In genomic region chr1:153945795-153946621, GRCh38 we compare ENCODE assay signal across 8 cellular contexts. TPM values are rescaled to one million over a fixed set of nuclear protein-coding genes. Genes with fewer than 3 reads are reported as not detected.
A peak's percentile ranks its signal among the peaks of the same experiment; 100 is the strongest.
DNase-seq lines count a peak whose midpoint lies in the region; TF ChIP-seq lines count a peak whose summit lies in the region.

No MANE protein-coding gene starts in this region.

- H3K4me1 Mint-ChIP-seq in immature natural killer cell = peaks cover 45 to 47% of the 10 kb centered on the region in 2 donors

- H3K36me3 ChIP-seq in H7 (replicated peaks; ENCODE audit: control insufficient read depth, insufficient read depth, low read length) = peaks cover 19% of the 10 kb centered on the region

- peak overlapping the region; percentile 93 to 100 (median 98) for H3K4me3 Mint-ChIP-seq in immature natural killer cell

- peak; percentile 46 for TF ChIP-seq POLR2A in GM10847 (IDR thresholded peaks at IDR 0.05; ENCODE audit: extremely low read depth, insufficient read length)

- no peaks in the 10 kb centered on the region for H3K9me3 Mint-ChIP-seq in immature natural killer cell

- in situ Hi-C loops in T47D (cut with HindIII; ENCODE audit: low pct_unique_long_range_greater_than_20kb, low sequenced_read_pairs) = no loop called here

- H3K36me3 Mint-ChIP-seq in immature natural killer cell = peaks cover 12 to 34% (median 22%) of the 10 kb centered on the region in 3 donors

- H3K27me3 Mint-ChIP-seq in immature natural killer cell (ENCODE audit: low read depth in 3 of 3) = peaks cover 11 to 22% (median 13%) of the 10 kb centered on the region in 3 donors

- H3K27me3 ChIP-seq in H7 (ENCODE audit: control insufficient read depth, insufficient read depth, low read length) = no peaks in the 10 kb centered on the region

- H3K27ac Mint-ChIP-seq in immature natural killer cell = peak overlapping the region; percentile 96 to 100 (median 100)

- DNase-seq in H7 (peak; percentile 94), LoVo (ENCODE audit: low spot score) (peak; percentile 53), UCSD-AML1 (lab: John Stamatoyannopoulos, UW; ENCODE audit: unreplicated experiment) (peak; percentile 88), T47D (ENCODE audit: low read depth in 1 of 2, low spot score in 1 of 2) (peak; percentile 84 to 88), immature natural killer cell (peak; percentile 88 to 90 (median 90)), cerebellar nuclear complex (lab: John Stamatoyannopoulos, UW) (no peak)
- DNase-seq in stimulated activated CD4-positive, alpha-beta T cell treated with anti-CD3 and anti-CD28 coated beads, Interleukin-12 subunit alpha, Interleukin-12 subunit beta, amount 100 ng/mL, for 48 hours (ENCODE audit: low read depth in 2 of 3, low spot score in 1 of 3) = peak; percentile 38 to 62 (median 54)

- peak overlapping the region; percentile 96 for H3K4me3 ChIP-seq in H7 (ENCODE audit: insufficient read depth, low read depth, low read length)

RNA-seq across cellular contexts. Expression of gene DENND4B, which starts 0.5 kb away (rescaled TPM):
- 41.9 and 57.0 TPM in 2 replicates for total RNA-seq in H7 (2014; rRNA removed; shearing (Covaris generic))
- 10 to 100 TPM in 2 of 3 donors, 1 to 10 TPM in 1; 9.9 to 37.1 (median 11.5) TPM for polyA plus RNA-seq in immature natural killer cell

RNA-seq across cellular contexts. Expression of gene CRTC2, which starts 12.4 kb away (rescaled TPM):
- 17.1 and 22.4 TPM in 2 replicates for total RNA-seq in H7 (2014; rRNA removed; shearing (Covaris generic))
- 10 to 100 TPM; 13.0 to 31.2 (median 19.3) TPM for polyA plus RNA-seq in immature natural killer cell

RNA-seq across cellular contexts. Expression of gene SLC39A1, which starts 17.3 kb away (rescaled TPM):
- total RNA-seq in H7 (2014; rRNA removed; shearing (Covaris generic)) = 310 and 377 TPM in 2 replicates
- 10 to 100 TPM; 52.3 to 84.8 (median 54.6) TPM for polyA plus RNA-seq in immature natural killer cell

RNA-seq across cellular contexts. Expression of gene CREB3L4, which starts 21.7 kb away (rescaled TPM):
- total RNA-seq in H7 (2014; rRNA removed; shearing (Covaris generic)) = 58.2 and 81.2 TPM in 2 replicates
- 10 to 100 TPM; 10.0 to 17.6 (median 15.2) TPM for polyA plus RNA-seq in immature natural killer cell

RNA-seq across cellular contexts. Expression of gene GATAD2B, which starts 23.2 kb away (rescaled TPM):
- 8.9 and 10.9 TPM in 2 replicates for total RNA-seq in H7 (2014; rRNA removed; shearing (Covaris generic))
- polyA plus RNA-seq in immature natural killer cell = 1 to 10 TPM; 1.3 to 5.5 (median 2.1) TPM

Comparison
In these comparisons a context has a peak if more than half of its experiments do, and no peak if none do; other contexts are left out.
1. DNase-seq: peak in H7 (single experiment), LoVo (single experiment), UCSD-AML1 (single experiment), T47D (2 of 2), immature natural killer cell (3 of 3) and stimulated activated CD4-positive, alpha-beta T cell treated with anti-CD3 and anti-CD28 coated beads, Interleukin-12 subunit alpha, Interleukin-12 subunit beta, amount 100 ng/mL, for 48 hours (3 of 3); none in cerebellar nuclear complex (0 of 2).